ENCODE assay signal across 3 cellular contexts in genomic region chr10:125917704-125918361, GRCh38. TPM values are rescaled to one million over a fixed set of nuclear protein-coding genes. Genes with fewer than 3 reads are reported as not detected.
"Had no signal": no experiment of that assay in that cellular context is flagged by ENCODE, and none has a peak within 500 bp of the region (broad histone marks: within the 10 kb centered on the region; RNA-seq: fewer than 3 reads in every experiment).

No MANE protein-coding gene starts in this region.

RNA-seq across cellular contexts. Expression of gene FANK1, which starts 21.5 kb away (rescaled TPM):
- total RNA-seq: natural killer cell, skeletal muscle tissue had no signal
- polyA plus RNA-seq: naive thymus-derived CD4-positive, alpha-beta T cell had no signal
